8 cellular contexts compared by ENCODE assay signal in the genomic region with DNA sequence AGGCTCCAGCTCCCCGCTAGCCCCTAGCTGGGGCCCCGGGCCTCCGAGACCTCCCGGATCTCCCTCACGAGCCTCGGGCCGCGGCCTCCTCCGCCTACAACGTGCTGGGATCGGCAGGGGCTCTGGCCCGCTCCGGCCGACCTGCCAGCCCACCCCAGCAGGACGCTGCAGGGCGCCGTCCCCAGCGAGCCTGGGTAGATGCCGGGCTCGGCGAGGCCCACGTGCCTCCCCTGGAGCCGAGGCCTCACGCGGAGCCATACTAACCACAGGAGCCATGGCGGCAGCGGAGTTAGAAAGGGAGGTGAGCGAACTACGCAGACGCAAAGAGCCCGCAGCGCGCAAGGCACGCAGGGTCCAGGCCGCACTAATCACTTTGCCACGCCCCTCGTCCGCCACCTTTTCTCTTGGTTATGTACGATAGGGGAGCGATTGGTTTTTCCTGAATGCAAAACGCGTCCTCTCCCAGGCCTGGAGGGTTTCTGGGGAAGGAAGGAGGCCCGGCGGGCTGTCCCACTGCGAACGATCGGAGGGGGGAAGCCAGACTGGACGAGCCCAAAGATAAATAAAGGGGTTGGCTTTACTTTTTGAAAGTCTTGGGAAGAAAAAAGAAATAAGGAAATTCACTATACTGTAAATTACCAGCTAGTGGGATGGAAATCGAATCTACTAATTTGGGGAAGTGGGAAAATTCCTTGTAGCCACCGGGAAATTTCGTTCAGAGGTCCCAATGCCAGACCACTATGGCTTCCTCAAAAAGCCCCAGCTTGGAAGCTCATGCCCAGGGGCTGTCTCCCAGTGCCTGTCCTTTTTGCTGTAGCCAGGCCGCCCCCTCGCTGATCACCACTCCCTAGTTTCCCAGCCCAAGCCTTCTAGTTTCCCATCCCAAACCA. TPM values are rescaled to one million over a fixed set of nuclear protein-coding genes. Genes with fewer than 3 reads are reported as not detected.
DNase-seq lines count a peak whose midpoint lies in the region; ATAC-seq and TF ChIP-seq lines count a peak whose summit lies in the region.

A gene (minus strand): TSS at position 298 of the 890 bp plus-strand sequence. CDS start 22 bp downstream, at position 276.

- H3K9me3 Mint-ChIP-seq in activated T-helper 1 cell treated with anti-CD3 and anti-CD28 coated beads, Interleukin-12 subunit alpha, Interleukin-12 subunit beta, Interleukin-2, Interleukin-4 antibody, amounts not matched to agents 30 ng/mL and 10 ng/mL and 1 ng/mL, durations not matched to agents 14 hours and 24 hours and 36 hours, result no peaks in the 10 kb centered on the region

- peak within 1 kb of the TSS; percentile 77 to 96 for H3K4me3 ChIP-seq in DND-41 (ENCODE audit: low read depth in 1 of 2, low read length in 2 of 2)
- peak within 1 kb of the TSS; percentile 82 for H3K4me3 ChIP-seq in GM23248
- peak within 1 kb of the TSS; percentile 79 to 100 (median 94) for H3K4me3 ChIP-seq in esophagus squamous epithelium

- no peaks in the 10 kb centered on the region for H3K9me2 ChIP-seq in GM23248 (ENCODE audit: insufficient read depth)

- H3K9ac ChIP-seq in DND-41 (ENCODE audit: low read depth, low read length) (peak within 1 kb of the TSS; percentile 96), GM23248 (peak within 1 kb of the TSS; percentile 97)

- H3K4me1 Mint-ChIP-seq in activated T-helper 1 cell treated with anti-CD3 and anti-CD28 coated beads, Interleukin-12 subunit alpha, Interleukin-12 subunit beta, Interleukin-2, Interleukin-4 antibody, amounts not matched to agents 30 ng/mL and 10 ng/mL and 1 ng/mL, durations not matched to agents 14 hours and 24 hours and 36 hours (ENCODE audit: low read depth), result peaks cover 44% of the 10 kb centered on the region

- H3K79me2 ChIP-seq in DND-41 (ENCODE audit: insufficient read depth, low read length), result peaks cover 52% of the 10 kb centered on the region
- H3K79me2 ChIP-seq in GM23248 (ENCODE audit: insufficient read depth), result peaks cover 48% of the 10 kb centered on the region

- peak within 1 kb of the TSS; percentile 76 for H3K4me2 ChIP-seq in DND-41 (ENCODE audit: insufficient read depth, low read length)
- peak within 1 kb of the TSS; percentile 95 for H3K4me2 ChIP-seq in GM23248 (ENCODE audit: unreplicated experiment)

- intact Hi-C loops in activated T-helper 1 cell treated with anti-CD3 and anti-CD28 coated beads, Interleukin-12 subunit alpha, Interleukin-12 subunit beta, Interleukin-2, Interleukin-4 antibody, amounts not matched to agents 30 ng/mL and 10 ng/mL and 1 ng/mL, durations not matched to agents 14 hours and 24 hours and 36 hours (cut with micrococcal nuclease), result loop anchor here (1.0 to 2.0 kb wide), 10 partner anchors 10 to 355 kb away; a partner anchor contains a TSS
- intact Hi-C loops in esophagus squamous epithelium (cut with DNase I), result no loop called here

- H3F3A ChIP-seq in GM23248 (ENCODE audit: insufficient read depth), result no peaks in the 10 kb centered on the region

- H3K36me3 ChIP-seq in DND-41 (ENCODE audit: insufficient read depth, low read length) (peaks cover 41% of the 10 kb centered on the region), GM23248 (ENCODE audit: low read depth) (peaks cover 18% of the 10 kb centered on the region), esophagus squamous epithelium (peaks cover 0 to 29% (median 15%) of the 10 kb centered on the region in 3 donors)

- peak within 1 kb of the TSS; percentile 94 for H3K4me3 Mint-ChIP-seq in activated T-helper 1 cell treated with anti-CD3 and anti-CD28 coated beads, Interleukin-12 subunit alpha, Interleukin-12 subunit beta, Interleukin-2, Interleukin-4 antibody, amounts not matched to agents 30 ng/mL and 10 ng/mL and 1 ng/mL, durations not matched to agents 14 hours and 24 hours and 36 hours

- 1% methylated on average over 43 to 45 of the region's 53 CpGs for WGBS in GM23248 (ENCODE audit: low coverage in 1 of 2, low lambda C conversion rate in 2 of 2, missing lambda C conversion rate in 2 of 2), 2 experiments
- WGBS in esophagus squamous epithelium, 2 donors, result 3 to 5% methylated on average over 12 to 14 of the region's 53 CpGs

- no peaks in the 10 kb centered on the region for H3K9me3 ChIP-seq in DND-41 (ENCODE audit: insufficient read depth, low read length, severe bottlenecking)
- H3K9me3 ChIP-seq in GM23248 (ENCODE audit: low read depth), result no peaks in the 10 kb centered on the region
- H3K9me3 ChIP-seq in esophagus squamous epithelium, result no peaks in the 10 kb centered on the region

- in situ Hi-C loops in GM23248 (cut with MboI), result no loop called here

- H3K27ac ChIP-seq in DND-41 (ENCODE audit: low read length) (peak within 1 kb of the TSS; percentile 89), GM23248 (peak within 1 kb of the TSS; percentile 79), esophagus squamous epithelium (peak within 1 kb of the TSS; percentile 88 to 93 (median 90))

- H3K4me1 ChIP-seq in DND-41 (ENCODE audit: insufficient read depth, low read length) (peaks cover 40% of the 10 kb centered on the region), GM23248 (ENCODE audit: insufficient read depth) (peaks cover 11% of the 10 kb centered on the region), esophagus squamous epithelium (peaks cover 17 to 51% (median 19%) of the 10 kb centered on the region in 3 donors)

- TF ChIP-seq POLR2A in esophagus squamous epithelium (IDR thresholded peaks at IDR 0.05), result peak in 3 of 4 donors; percentile 52 to 79 (median 79)

- H3K27me3 Mint-ChIP-seq in activated T-helper 1 cell treated with anti-CD3 and anti-CD28 coated beads, Interleukin-12 subunit alpha, Interleukin-12 subunit beta, Interleukin-2, Interleukin-4 antibody, amounts not matched to agents 30 ng/mL and 10 ng/mL and 1 ng/mL, durations not matched to agents 14 hours and 24 hours and 36 hours (ENCODE audit: insufficient read depth), result peaks cover 2% of the 10 kb centered on the region

- H4K20me1 ChIP-seq in DND-41 (ENCODE audit: insufficient read depth, low read length) (peaks cover 42% of the 10 kb centered on the region), GM23248 (ENCODE audit: insufficient read depth) (0 out of 2 replicates have a peak, but pooled peaks cover 11% of the 10 kb centered on the region)

- ATAC-seq in DND-41 (ENCODE audit: insufficient read depth, low read depth), result peak; percentile 95

- TF ChIP-seq CTCF in DND-41 (IDR thresholded peaks at IDR 0.05; ENCODE audit: borderline replicate concordance, extremely low read depth, low read length, poor library complexity, severe bottlenecking) (no peak), esophagus squamous epithelium (IDR thresholded peaks at IDR 0.05) (peak in 2 of 6 experiments; percentile 17 to 50)

- DNase-seq in DND-41 (peak; percentile 99), GM23248 (peak; percentile 100), Kasumi-1 (lab: John Stamatoyannopoulos, UW) (peak; percentile 99 to 100), RPMI7951 (ENCODE audit: low read depth) (peak; percentile 99), esophagus squamous epithelium (lab: John Stamatoyannopoulos, UW) (peak; percentile 90), myocyte (ENCODE audit: low read depth) (peak; percentile 100)
- peak; percentile 96 for DNase-seq in activated T-helper 1 cell treated with anti-CD3 and anti-CD28 coated beads, Interleukin-12 subunit alpha, Interleukin-12 subunit beta, Interleukin-2, Interleukin-4 antibody, amounts not matched to agents 30 ng/mL and 10 ng/mL and 1 ng/mL, durations not matched to agents 14 hours and 24 hours and 36 hours (ENCODE audit: low spot score)
- peak; percentile 90 to 99 for DNase-seq in stimulated activated CD8-positive, alpha-beta memory T cell treated with anti-CD3 and anti-CD28 coated beads, Interleukin-7, amount 100 ng/mL, for 48 hours (ENCODE audit: extremely low read depth in 1 of 2, low read depth in 1 of 2)

- H3K27ac Mint-ChIP-seq in activated T-helper 1 cell treated with anti-CD3 and anti-CD28 coated beads, Interleukin-12 subunit alpha, Interleukin-12 subunit beta, Interleukin-2, Interleukin-4 antibody, amounts not matched to agents 30 ng/mL and 10 ng/mL and 1 ng/mL, durations not matched to agents 14 hours and 24 hours and 36 hours, result peak within 1 kb of the TSS; percentile 92

- H3K27me3 ChIP-seq in DND-41 (ENCODE audit: insufficient read depth, low read length, poor library complexity), result no peaks in the 10 kb centered on the region
- H3K27me3 ChIP-seq in GM23248 (replicated peaks; ENCODE audit: insufficient read depth), result no peaks in the 10 kb centered on the region
- no peaks in the 10 kb centered on the region for H3K27me3 ChIP-seq in esophagus squamous epithelium

- H2AFZ ChIP-seq in DND-41 (ENCODE audit: low read depth, low read length) (peak within 1 kb of the TSS; percentile 86), GM23248 (peak within 1 kb of the TSS; percentile 97)

- peaks cover 30% of the 10 kb centered on the region for H3K36me3 Mint-ChIP-seq in activated T-helper 1 cell treated with anti-CD3 and anti-CD28 coated beads, Interleukin-12 subunit alpha, Interleukin-12 subunit beta, Interleukin-2, Interleukin-4 antibody, amounts not matched to agents 30 ng/mL and 10 ng/mL and 1 ng/mL, durations not matched to agents 14 hours and 24 hours and 36 hours (ENCODE audit: low read depth)

RNA-seq across cellular contexts. Expression of the gene that starts here (rescaled TPM):
- 101 and 127 TPM in 2 replicates for total RNA-seq in GM23248 (2014; rRNA removed; shearing (Covaris generic))
- polyA plus RNA-seq in GM23248 (2016; fragmentation: Nextera tagmentation; extraction: Ambion mirVana), result 124 and 137 TPM in 2 replicates
- 245 and 306 TPM in 2 replicates for total RNA-seq in RPMI7951 (2014; rRNA removed; shearing (Covaris generic))
- 421 and 457 TPM in 2 replicates for total RNA-seq in activated T-helper 1 cell treated with anti-CD3 and anti-CD28 coated beads, Interleukin-12 subunit alpha, Interleukin-12 subunit beta, Interleukin-2, Interleukin-4 antibody, amounts not matched to agents 30 ng/mL and 10 ng/mL and 1 ng/mL, durations not matched to agents 14 hours and 24 hours and 36 hours
- total RNA-seq in esophagus squamous epithelium (100 to 1,000 TPM in 3 of 4 donors, 10 to 100 TPM in 1; 75.5 to 237 (median 192) TPM), myocyte (148 and 160 TPM in 2 replicates)
- polyA plus RNA-seq in myocyte (2012), result 504 TPM

Comparison
In these comparisons a context has a peak if more than half of its experiments do, and no peak if none do; other contexts are left out.
1. Peak in every context shown above with its lines: DNase-seq, ATAC-seq, H3K4me3 ChIP-seq and H3K27ac ChIP-seq.